8 cellular contexts compared by ENCODE assay signal in genomic region chr2:190880374-190881073, GRCh38. TPM values are rescaled to one million over a fixed set of nuclear protein-coding genes. Genes with fewer than 3 reads are reported as not detected.
DNase-seq lines count a peak whose midpoint lies in the region; ATAC-seq and TF ChIP-seq lines count a peak whose summit lies in the region.

GLS (plus strand) TSS chr2:190880821; CDS start chr2:190881085, 264 bp downstream.

- DNase-seq in NCI-H1092 treated with DMSO at 0.1 percent for 48 hours (lab: John Stamatoyannopoulos, UW): peak; percentile 94
- DNase-seq in SKM-1 (lab: John Stamatoyannopoulos, UW; ENCODE audit: unreplicated experiment): peak; percentile 97
- DNase-seq in activated naive CD4-positive, alpha-beta T cell treated with anti-CD3 and anti-CD28 coated beads, Interleukin-2, amount 50 U/mL, for 72 hours (ENCODE audit: low spot score in 2 of 2): peak; percentile 94 to 95
- peak; percentile 78 for DNase-seq in glomerular endothelial cell (ENCODE audit: extremely low read depth, low read depth, low spot score)
- DNase-seq in omental fat pad (ENCODE audit: low spot score): peak; percentile 64
- peak; percentile 98 for DNase-seq in testis

- peaks cover 21% of the 10 kb centered on the region for H3K4me1 ChIP-seq in testis

- H3K4me3 ChIP-seq in GM08714 (ENCODE audit: low read length) (peak within 1 kb of the TSS; percentile 84), testis (peak within 1 kb of the TSS; percentile 82 to 87)

- H3K27ac ChIP-seq in testis: peak within 1 kb of the TSS; percentile 94 to 97

- TF ChIP-seq CTCF in omental fat pad (IDR thresholded peaks at IDR 0.05) (no peak), testis (IDR thresholded peaks at IDR 0.05) (no peak)

- no peaks in the 10 kb centered on the region for H3K9me3 Mint-ChIP-seq in activated naive CD4-positive, alpha-beta T cell treated with anti-CD3 and anti-CD28 coated beads, Interleukin-2, amount 50 U/mL, for 72 hours

- ATAC-seq in HG02610 (IDR thresholded peaks at IDR 0.05; ENCODE audit: unreplicated experiment): peak; percentile 73
- ATAC-seq in activated naive CD4-positive, alpha-beta T cell treated with anti-CD3 and anti-CD28 coated beads, Interleukin-2, amount 50 U/mL, for 72 hours: peak; percentile 75 to 78
- ATAC-seq in omental fat pad (ENCODE audit: low FRiP score): peak; percentile 93

- intact Hi-C loops in testis (cut with DNase I; ENCODE audit: low total_unique reads): no loop called here

- peak; percentile 98 for TF ChIP-seq POLR2A in testis (IDR thresholded peaks at IDR 0.05)

- no peaks in the 10 kb centered on the region for H3K36me3 ChIP-seq in testis (ENCODE audit: low read depth, missing control alignments)

- peaks cover 34 to 39% of the 10 kb centered on the region in 2 donors for H3K36me3 Mint-ChIP-seq in activated naive CD4-positive, alpha-beta T cell treated with anti-CD3 and anti-CD28 coated beads, Interleukin-2, amount 50 U/mL, for 72 hours

- H3K27me3 ChIP-seq in testis: no peaks in the 10 kb centered on the region

- 0% methylated on average over 16 of the region's 54 CpGs; no CpG with 5 or more reads in 1 of the 2 donors for WGBS in testis, 2 donors

- peak within 1 kb of the TSS; percentile 99 to 100 for H3K27ac Mint-ChIP-seq in activated naive CD4-positive, alpha-beta T cell treated with anti-CD3 and anti-CD28 coated beads, Interleukin-2, amount 50 U/mL, for 72 hours

- H3K9me3 ChIP-seq in testis: no peaks in the 10 kb centered on the region

RNA-seq across cellular contexts. Expression of gene GLS, which starts in this region (rescaled TPM):
- 100 to 1,000 TPM; 282 to 501 TPM for total RNA-seq in activated naive CD4-positive, alpha-beta T cell treated with anti-CD3 and anti-CD28 coated beads, Interleukin-2, amount 50 U/mL, for 72 hours
- 110 and 122 TPM in 2 replicates for total RNA-seq in glomerular endothelial cell
- total RNA-seq in omental fat pad: 100 to 1,000 TPM; 111 to 235 (median 146) TPM
- 100 to 1,000 TPM in 1 of 2 donors, 10 to 100 TPM in 1; 77.7 to 130 TPM for total RNA-seq in testis
- polyA plus RNA-seq in testis (ENCODE audit: insufficient read depth, low read depth, low replicate concordance): 22.8 TPM

Comparison
In these comparisons a context has a peak if more than half of its experiments do, and no peak if none do; other contexts are left out.
1. Peak in every context shown above with its lines: DNase-seq, ATAC-seq, H3K4me3 ChIP-seq and H3K27ac ChIP-seq.